In the genomic region with DNA sequence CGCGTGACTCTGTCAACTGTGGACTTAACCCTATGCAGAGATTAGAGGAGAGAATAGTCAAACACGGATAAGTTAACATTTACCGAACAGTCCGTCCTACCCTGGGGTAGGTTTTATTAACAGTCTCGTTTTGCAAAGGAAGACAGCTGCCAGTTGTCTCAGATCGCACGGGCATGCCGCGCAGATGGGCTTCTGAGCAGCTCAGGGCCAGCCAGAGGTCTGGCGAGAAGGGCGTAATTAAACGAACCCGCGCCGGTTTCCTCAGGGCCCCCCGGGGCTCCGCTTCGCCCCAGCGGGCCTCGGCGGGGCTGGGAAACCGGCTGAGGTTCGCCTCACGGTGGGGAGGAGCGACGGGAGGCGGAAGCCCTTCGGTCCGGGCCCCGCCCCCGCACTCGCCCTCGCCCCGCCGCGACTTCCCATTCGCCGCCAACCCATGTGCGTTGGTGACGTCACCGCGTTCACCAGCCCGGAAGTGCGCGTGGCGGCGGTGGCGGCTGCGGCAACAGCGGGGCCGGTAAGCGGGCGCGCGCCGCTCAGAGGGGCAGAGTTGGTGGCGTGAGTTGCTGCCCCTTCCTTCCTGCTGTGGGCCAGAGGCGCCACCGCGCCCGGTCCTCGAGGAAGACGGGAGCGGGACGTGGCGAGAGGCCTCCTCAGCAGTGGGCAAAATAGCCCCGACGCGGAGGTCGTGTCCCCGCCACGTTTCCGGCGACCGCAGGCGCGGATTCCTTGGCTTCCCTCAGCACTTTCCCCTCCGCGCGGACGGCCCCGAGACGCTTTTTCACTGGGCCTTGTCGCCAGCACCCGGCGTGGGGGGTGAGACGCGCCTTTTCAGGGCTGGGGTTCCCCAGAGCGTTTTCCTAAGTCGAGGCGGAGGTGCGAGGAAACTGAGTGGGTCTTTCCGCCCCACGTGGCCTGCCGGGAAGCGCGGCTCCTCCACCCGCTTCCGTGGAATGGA, we compare ENCODE assay signal across 1 cellular context.
TF ChIP-seq lines count a peak whose summit lies in the region.

A gene (plus strand): TSS at position 464 of the 955 bp plus-strand sequence. CDS start 2,101 bp downstream, outside the sequence.

TF ChIP-seq in HEK293, 187 proteins besides CTCF, POLR2A, EP300 and RAD21 (continued from another document and continues in another):
- TF ChIP-seq, protein P1, sequence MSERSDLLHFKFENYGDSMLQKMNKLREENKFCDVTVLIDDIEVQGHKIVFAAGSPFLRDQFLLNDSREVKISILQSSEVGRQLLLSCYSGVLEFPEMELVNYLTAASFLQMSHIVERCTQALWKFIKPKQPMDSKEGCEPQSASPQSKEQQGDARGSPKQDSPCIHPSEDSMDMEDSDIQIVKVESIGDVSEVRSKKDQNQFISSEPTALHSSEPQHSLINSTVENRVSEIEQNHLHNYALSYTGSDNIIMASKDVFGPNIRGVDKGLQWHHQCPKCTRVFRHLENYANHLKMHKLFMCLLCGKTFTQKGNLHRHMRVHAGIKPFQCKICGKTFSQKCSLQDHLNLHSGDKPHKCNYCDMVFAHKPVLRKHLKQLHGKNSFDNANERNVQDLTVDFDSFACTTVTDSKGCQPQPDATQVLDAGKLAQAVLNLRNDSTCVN (tag by site-specific recombination; optimal IDR thresholded peaks at IDR 0.05) = peak; percentile 99
- TF ChIP-seq, protein P2, sequence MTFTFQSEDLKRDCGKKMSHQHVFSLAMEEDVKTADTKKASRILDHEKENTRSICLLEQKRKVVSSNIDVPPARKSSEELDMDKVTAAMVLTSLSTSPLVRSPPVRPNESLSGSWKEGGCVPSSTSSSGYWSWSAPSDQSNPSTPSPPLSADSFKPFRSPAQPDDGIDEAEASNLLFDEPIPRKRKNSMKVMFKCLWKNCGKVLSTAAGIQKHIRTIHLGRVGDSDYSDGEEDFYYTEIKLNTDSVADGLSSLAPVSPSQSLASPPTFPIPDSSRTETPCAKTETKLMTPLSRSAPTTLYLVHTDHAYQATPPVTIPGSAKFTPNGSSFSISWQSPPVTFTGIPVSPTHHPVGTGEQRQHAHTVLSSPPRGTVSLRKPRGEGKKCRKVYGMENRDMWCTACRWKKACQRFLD (tag by site-specific recombination; IDR thresholded peaks at IDR 0.05) = peak; percentile 82
- TF ChIP-seq IKZF3 (tag by site-specific recombination; IDR thresholded peaks at IDR 0.05) (no peak), MYNN (tag by site-specific recombination; IDR thresholded peaks at IDR 0.05; ENCODE audit: borderline replicate concordance) (0 out of 2 replicates have a peak, but pooled peaks have one; percentile 41), ZNF629 (tag by site-specific recombination; IDR thresholded peaks at IDR 0.05) (peak; percentile 97), ZNF596 (tag by site-specific recombination; IDR thresholded peaks at IDR 0.05) (0 out of 2 replicates have a peak, but pooled peaks have one; percentile 8), RBAK (tag by site-specific recombination; IDR thresholded peaks at IDR 0.05) (no peak), ZNF248 (tag by site-specific recombination; IDR thresholded peaks at IDR 0.05) (no peak), ZBTB17 (tag by site-specific recombination; IDR thresholded peaks at IDR 0.05) (peak; percentile 50; the same call in 1 of the 2 replicates), ZNF302 (tag by site-specific recombination; IDR thresholded peaks at IDR 0.05; ENCODE audit: low read depth) (no peak), ZNF654 (tag by site-specific recombination; IDR thresholded peaks at IDR 0.05; ENCODE audit: low read depth) (no peak), ZNF623 (tag by site-specific recombination; IDR thresholded peaks at IDR 0.05) (no peak), ZNF777 (tag by site-specific recombination; IDR thresholded peaks at IDR 0.05; ENCODE audit: borderline replicate concordance) (0 out of 2 replicates have a peak, but pooled peaks have one; percentile 26), ZNF133 (tag by site-specific recombination; IDR thresholded peaks at IDR 0.05) (0 out of 2 replicates have a peak, but pooled peaks have one; percentile 19), FEZF1 (tag by site-specific recombination; IDR thresholded peaks at IDR 0.05) (0 out of 2 replicates have a peak, but pooled peaks have one; percentile 15), ZNF2 (tag by site-specific recombination; IDR thresholded peaks at IDR 0.05) (peak; percentile 54; the same call in 1 of the 2 replicates), ZNF426 (tag by site-specific recombination; IDR thresholded peaks at IDR 0.05) (no peak)
- TF ChIP-seq, protein P3, sequence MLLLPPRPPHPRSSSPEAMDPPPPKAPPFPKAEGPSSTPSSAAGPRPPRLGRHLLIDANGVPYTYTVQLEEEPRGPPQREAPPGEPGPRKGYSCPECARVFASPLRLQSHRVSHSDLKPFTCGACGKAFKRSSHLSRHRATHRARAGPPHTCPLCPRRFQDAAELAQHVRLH (tag by site-specific recombination; IDR thresholded peaks at IDR 0.05) = peak; percentile 65
- TF ChIP-seq, protein P4, sequence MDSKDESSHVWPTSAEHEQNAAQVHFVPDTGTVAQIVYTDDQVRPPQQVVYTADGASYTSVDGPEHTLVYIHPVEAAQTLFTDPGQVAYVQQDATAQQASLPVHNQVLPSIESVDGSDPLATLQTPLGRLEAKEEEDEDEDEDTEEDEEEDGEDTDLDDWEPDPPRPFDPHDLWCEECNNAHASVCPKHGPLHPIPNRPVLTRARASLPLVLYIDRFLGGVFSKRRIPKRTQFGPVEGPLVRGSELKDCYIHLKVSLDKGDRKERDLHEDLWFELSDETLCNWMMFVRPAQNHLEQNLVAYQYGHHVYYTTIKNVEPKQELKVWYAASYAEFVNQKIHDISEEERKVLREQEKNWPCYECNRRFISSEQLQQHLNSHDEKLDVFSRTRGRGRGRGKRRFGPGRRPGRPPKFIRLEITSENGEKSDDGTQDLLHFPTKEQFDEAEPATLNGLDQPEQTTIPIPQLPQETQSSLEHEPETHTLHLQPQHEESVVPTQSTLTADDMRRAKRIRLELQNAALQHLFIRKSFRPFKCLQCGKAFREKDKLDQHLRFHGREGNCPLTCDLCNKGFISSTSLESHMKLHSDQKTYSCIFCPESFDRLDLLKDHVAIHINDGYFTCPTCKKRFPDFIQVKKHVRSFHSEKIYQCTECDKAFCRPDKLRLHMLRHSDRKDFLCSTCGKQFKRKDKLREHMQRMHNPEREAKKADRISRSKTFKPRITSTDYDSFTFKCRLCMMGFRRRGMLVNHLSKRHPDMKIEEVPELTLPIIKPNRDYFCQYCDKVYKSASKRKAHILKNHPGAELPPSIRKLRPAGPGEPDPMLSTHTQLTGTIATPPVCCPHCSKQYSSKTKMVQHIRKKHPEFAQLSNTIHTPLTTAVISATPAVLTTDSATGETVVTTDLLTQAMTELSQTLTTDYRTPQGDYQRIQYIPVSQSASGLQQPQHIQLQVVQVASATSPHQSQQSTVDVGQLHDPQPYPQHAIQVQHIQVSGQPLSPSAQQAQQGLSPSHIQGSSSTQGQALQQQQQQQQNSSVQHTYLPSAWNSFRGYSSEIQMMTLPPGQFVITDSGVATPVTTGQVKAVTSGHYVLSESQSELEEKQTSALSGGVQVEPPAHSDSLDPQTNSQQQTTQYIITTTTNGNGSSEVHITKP (tag by site-specific recombination; IDR thresholded peaks at IDR 0.05) = peak; percentile 29; the same call in 1 of the 2 replicates
- TF ChIP-seq, protein P5, sequence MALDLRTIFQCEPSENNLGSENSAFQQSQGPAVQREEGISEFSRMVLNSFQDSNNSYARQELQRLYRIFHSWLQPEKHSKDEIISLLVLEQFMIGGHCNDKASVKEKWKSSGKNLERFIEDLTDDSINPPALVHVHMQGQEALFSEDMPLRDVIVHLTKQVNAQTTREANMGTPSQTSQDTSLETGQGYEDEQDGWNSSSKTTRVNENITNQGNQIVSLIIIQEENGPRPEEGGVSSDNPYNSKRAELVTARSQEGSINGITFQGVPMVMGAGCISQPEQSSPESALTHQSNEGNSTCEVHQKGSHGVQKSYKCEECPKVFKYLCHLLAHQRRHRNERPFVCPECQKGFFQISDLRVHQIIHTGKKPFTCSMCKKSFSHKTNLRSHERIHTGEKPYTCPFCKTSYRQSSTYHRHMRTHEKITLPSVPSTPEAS (tag by site-specific recombination; IDR thresholded peaks at IDR 0.05) = no peak
- TF ChIP-seq, protein P6, sequence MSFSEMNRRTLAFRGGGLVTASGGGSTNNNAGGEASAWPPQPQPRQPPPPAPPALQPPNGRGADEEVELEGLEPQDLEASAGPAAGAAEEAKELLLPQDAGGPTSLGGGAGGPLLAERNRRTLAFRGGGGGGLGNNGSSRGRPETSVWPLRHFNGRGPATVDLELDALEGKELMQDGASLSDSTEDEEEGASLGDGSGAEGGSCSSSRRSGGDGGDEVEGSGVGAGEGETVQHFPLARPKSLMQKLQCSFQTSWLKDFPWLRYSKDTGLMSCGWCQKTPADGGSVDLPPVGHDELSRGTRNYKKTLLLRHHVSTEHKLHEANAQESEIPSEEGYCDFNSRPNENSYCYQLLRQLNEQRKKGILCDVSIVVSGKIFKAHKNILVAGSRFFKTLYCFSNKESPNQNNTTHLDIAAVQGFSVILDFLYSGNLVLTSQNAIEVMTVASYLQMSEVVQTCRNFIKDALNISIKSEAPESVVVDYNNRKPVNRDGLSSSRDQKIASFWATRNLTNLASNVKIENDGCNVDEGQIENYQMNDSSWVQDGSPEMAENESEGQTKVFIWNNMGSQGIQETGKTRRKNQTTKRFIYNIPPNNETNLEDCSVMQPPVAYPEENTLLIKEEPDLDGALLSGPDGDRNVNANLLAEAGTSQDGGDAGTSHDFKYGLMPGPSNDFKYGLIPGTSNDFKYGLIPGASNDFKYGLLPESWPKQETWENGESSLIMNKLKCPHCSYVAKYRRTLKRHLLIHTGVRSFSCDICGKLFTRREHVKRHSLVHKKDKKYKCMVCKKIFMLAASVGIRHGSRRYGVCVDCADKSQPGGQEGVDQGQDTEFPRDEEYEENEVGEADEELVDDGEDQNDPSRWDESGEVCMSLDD (tag by site-specific recombination; IDR thresholded peaks at IDR 0.05) = peak; percentile 20; the same call in 1 of the 2 replicates
- TF ChIP-seq, protein P7, sequence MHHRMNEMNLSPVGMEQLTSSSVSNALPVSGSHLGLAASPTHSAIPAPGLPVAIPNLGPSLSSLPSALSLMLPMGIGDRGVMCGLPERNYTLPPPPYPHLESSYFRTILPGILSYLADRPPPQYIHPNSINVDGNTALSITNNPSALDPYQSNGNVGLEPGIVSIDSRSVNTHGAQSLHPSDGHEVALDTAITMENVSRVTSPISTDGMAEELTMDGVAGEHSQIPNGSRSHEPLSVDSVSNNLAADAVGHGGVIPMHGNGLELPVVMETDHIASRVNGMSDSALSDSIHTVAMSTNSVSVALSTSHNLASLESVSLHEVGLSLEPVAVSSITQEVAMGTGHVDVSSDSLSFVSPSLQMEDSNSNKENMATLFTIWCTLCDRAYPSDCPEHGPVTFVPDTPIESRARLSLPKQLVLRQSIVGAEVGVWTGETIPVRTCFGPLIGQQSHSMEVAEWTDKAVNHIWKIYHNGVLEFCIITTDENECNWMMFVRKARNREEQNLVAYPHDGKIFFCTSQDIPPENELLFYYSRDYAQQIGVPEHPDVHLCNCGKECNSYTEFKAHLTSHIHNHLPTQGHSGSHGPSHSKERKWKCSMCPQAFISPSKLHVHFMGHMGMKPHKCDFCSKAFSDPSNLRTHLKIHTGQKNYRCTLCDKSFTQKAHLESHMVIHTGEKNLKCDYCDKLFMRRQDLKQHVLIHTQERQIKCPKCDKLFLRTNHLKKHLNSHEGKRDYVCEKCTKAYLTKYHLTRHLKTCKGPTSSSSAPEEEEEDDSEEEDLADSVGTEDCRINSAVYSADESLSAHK (tag by site-specific recombination; IDR thresholded peaks at IDR 0.05) = no peak; the same call in 1 of the 2 replicates
- TF ChIP-seq, protein P8, sequence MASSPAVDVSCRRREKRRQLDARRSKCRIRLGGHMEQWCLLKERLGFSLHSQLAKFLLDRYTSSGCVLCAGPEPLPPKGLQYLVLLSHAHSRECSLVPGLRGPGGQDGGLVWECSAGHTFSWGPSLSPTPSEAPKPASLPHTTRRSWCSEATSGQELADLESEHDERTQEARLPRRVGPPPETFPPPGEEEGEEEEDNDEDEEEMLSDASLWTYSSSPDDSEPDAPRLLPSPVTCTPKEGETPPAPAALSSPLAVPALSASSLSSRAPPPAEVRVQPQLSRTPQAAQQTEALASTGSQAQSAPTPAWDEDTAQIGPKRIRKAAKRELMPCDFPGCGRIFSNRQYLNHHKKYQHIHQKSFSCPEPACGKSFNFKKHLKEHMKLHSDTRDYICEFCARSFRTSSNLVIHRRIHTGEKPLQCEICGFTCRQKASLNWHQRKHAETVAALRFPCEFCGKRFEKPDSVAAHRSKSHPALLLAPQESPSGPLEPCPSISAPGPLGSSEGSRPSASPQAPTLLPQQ (tag by site-specific recombination; IDR thresholded peaks at IDR 0.05) = peak; percentile 36; the same call in 1 of the 2 replicates
- TF ChIP-seq, protein P9, sequence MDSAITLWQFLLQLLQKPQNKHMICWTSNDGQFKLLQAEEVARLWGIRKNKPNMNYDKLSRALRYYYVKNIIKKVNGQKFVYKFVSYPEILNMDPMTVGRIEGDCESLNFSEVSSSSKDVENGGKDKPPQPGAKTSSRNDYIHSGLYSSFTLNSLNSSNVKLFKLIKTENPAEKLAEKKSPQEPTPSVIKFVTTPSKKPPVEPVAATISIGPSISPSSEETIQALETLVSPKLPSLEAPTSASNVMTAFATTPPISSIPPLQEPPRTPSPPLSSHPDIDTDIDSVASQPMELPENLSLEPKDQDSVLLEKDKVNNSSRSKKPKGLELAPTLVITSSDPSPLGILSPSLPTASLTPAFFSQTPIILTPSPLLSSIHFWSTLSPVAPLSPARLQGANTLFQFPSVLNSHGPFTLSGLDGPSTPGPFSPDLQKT (IDR thresholded peaks at IDR 0.05; ENCODE audit: borderline replicate concordance, low read depth, low read length) = peak; percentile 76; the same call in 1 of the 2 replicates
- TF ChIP-seq, protein P10, sequence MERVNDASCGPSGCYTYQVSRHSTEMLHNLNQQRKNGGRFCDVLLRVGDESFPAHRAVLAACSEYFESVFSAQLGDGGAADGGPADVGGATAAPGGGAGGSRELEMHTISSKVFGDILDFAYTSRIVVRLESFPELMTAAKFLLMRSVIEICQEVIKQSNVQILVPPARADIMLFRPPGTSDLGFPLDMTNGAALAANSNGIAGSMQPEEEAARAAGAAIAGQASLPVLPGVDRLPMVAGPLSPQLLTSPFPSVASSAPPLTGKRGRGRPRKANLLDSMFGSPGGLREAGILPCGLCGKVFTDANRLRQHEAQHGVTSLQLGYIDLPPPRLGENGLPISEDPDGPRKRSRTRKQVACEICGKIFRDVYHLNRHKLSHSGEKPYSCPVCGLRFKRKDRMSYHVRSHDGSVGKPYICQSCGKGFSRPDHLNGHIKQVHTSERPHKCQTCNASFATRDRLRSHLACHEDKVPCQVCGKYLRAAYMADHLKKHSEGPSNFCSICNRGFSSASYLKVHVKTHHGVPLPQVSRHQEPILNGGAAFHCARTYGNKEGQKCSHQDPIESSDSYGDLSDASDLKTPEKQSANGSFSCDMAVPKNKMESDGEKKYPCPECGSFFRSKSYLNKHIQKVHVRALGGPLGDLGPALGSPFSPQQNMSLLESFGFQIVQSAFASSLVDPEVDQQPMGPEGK (tag by site-specific recombination; IDR thresholded peaks at IDR 0.05) = peak; percentile 91
- TF ChIP-seq, protein P11, sequence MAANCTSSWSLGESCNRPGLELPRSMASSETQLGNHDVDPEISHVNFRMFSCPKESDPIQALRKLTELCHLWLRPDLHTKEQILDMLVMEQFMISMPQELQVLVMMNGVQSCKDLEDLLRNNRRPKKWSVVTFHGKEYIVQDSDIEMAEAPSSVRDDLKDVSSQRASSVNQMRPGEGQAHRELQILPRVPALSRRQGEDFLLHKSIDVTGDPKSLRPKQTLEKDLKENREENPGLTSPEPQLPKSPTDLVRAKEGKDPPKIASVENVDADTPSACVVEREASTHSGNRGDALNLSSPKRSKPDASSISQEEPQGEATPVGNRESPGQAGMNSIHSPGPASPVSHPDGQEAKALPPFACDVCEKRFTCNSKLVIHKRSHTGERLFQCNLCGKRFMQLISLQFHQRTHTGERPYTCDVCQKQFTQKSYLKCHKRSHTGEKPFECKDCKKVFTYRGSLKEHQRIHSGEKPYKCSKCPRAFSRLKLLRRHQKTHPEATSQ (tag by site-specific recombination; IDR thresholded peaks at IDR 0.05) = peak; percentile 86; the same call in 1 of the 2 replicates
